ENCODE assay signal across 31 cellular contexts in genomic region chr2:224837066-224837465, GRCh38.
DNase-seq lines count a peak whose midpoint lies in the region; ATAC-seq, FAIRE-seq and TF ChIP-seq lines count a peak whose summit lies in the region.
"Had no signal": no experiment of that assay in that cellular context is flagged by ENCODE, and none has a peak within 500 bp of the region (broad histone marks: within the 10 kb centered on the region; RNA-seq: fewer than 3 reads in every experiment).

No MANE protein-coding gene starts in this region.

- H3K27ac Mint-ChIP-seq in activated T-cell treated with anti-CD3 and anti-CD28 coated beads, Interleukin-2, amount 50 U/mL, for 24 hours, result peak overlapping the region; percentile 85
- H3K27ac Mint-ChIP-seq in HFFc6, result peak overlapping the region; percentile 83
- H3K27ac Mint-ChIP-seq in chondrocyte (ENCODE audit: unreplicated experiment), result peak overlapping the region; percentile 90
- H3K27ac Mint-ChIP-seq in nephron, result peak overlapping the region in 2 of 3 experiments; percentile 8 to 48
- H3K27ac Mint-ChIP-seq: activated naive CD8-positive, alpha-beta T cell treated with anti-CD3 and anti-CD28 coated beads, Interleukin-2, amount 10 ng/mL, durations not matched to agents 7 days and 5 days; activated T-helper 1 cell treated with anti-CD3 and anti-CD28 coated beads, Interleukin-12 subunit alpha, Interleukin-12 subunit beta, Interleukin-2, Interleukin-4 antibody, amounts not matched to agents 30 ng/mL and 10 ng/mL and 1 ng/mL, durations not matched to agents 14 hours and 24 hours and 36 hours; B cell; T-helper 1 cell treated with Interleukin-12 subunit alpha and Interleukin-12 subunit beta and Interleukin-4 antibody, amounts not matched to agents 30 μg/mL and 1 μg/mL, for 36 hours had no signal

- H3K4me3 ChIP-seq in kidney (ENCODE audit: low read length in 2 of 2), result no peak overlapping the region
- H3K4me3 ChIP-seq: lung, thoracic aorta, uterus had no signal

- no peaks in the 10 kb centered on the region for H3K36me3 ChIP-seq in kidney (ENCODE audit: control insufficient read depth in 1 of 2, insufficient read depth in 2 of 2, low read length in 2 of 2)
- H3K36me3 ChIP-seq: thoracic aorta, uterus had no signal

- TF ChIP-seq CTCF in HFFc6 (IDR thresholded peaks at IDR 0.05) (no peak), chondrocyte (IDR thresholded peaks at IDR 0.05) (no peak), nephron (IDR thresholded peaks at IDR 0.05; ENCODE audit: unreplicated experiment in 3 of 3) (no peak), kidney (IDR thresholded peaks at IDR 0.05; ENCODE audit: borderline replicate concordance, extremely low read depth, insufficient read depth) (no peak)

- peaks cover 6% of the 10 kb centered on the region for H3K4me1 Mint-ChIP-seq in activated T-cell treated with anti-CD3 and anti-CD28 coated beads, Interleukin-2, amount 50 U/mL, for 24 hours (ENCODE audit: low read depth)
- H3K4me1 Mint-ChIP-seq in HFFc6 (ENCODE audit: low read depth) (peaks cover 72% of the 10 kb centered on the region), chondrocyte (ENCODE audit: low read depth) (peaks cover 34% of the 10 kb centered on the region), nephron (peaks cover 21% of the 10 kb centered on the region)
- H3K4me1 Mint-ChIP-seq: activated naive CD8-positive, alpha-beta T cell treated with anti-CD3 and anti-CD28 coated beads, Interleukin-2, amount 10 ng/mL, durations not matched to agents 7 days and 5 days; B cell had no signal

- no peak overlapping the region for H3K4me3 Mint-ChIP-seq in activated T-cell treated with anti-CD3 and anti-CD28 coated beads, Interleukin-2, amount 50 U/mL, for 24 hours
- H3K4me3 Mint-ChIP-seq in HFFc6 (peak overlapping the region; percentile 44), chondrocyte (ENCODE audit: unreplicated experiment) (no peak overlapping the region), nephron (no peak overlapping the region)
- H3K4me3 Mint-ChIP-seq: activated naive CD8-positive, alpha-beta T cell treated with anti-CD3 and anti-CD28 coated beads, Interleukin-2, amount 10 ng/mL, durations not matched to agents 7 days and 5 days; activated T-helper 1 cell treated with anti-CD3 and anti-CD28 coated beads, Interleukin-12 subunit alpha, Interleukin-12 subunit beta, Interleukin-2, Interleukin-4 antibody, amounts not matched to agents 30 ng/mL and 10 ng/mL and 1 ng/mL, durations not matched to agents 14 hours and 24 hours and 36 hours; B cell; T-helper 1 cell treated with Interleukin-12 subunit alpha and Interleukin-12 subunit beta and Interleukin-4 antibody, amounts not matched to agents 30 μg/mL and 1 μg/mL, for 36 hours had no signal

- no peak for ATAC-seq in GM19351 (IDR thresholded peaks at IDR 0.05; ENCODE audit: unreplicated experiment)
- no peak for ATAC-seq in GM21529 (IDR thresholded peaks at IDR 0.05; ENCODE audit: unreplicated experiment)
- ATAC-seq: esophagus mucosa, Panc1 had no signal

- H3K9ac ChIP-seq in kidney (ENCODE audit: low read length in 2 of 2), result no peak overlapping the region

- intact Hi-C loops in kidney (cut with DNase I), result no loop called here

- no peak overlapping the region for H3K27ac ChIP-seq in kidney (ENCODE audit: low read depth in 2 of 2, low read length in 2 of 2)
- H3K27ac ChIP-seq: neutrophil, thoracic aorta, uterus had no signal

- H3K27me3 Mint-ChIP-seq in activated T-cell treated with anti-CD3 and anti-CD28 coated beads, Interleukin-2, amount 50 U/mL, for 24 hours, result no peaks in the 10 kb centered on the region
- peaks cover 5% of the 10 kb centered on the region for H3K27me3 Mint-ChIP-seq in HFFc6 (ENCODE audit: insufficient read depth)
- no peaks in the 10 kb centered on the region for H3K27me3 Mint-ChIP-seq in chondrocyte (ENCODE audit: low read depth)
- H3K27me3 Mint-ChIP-seq in nephron (ENCODE audit: low read depth), result no peaks in the 10 kb centered on the region
- H3K27me3 Mint-ChIP-seq: activated naive CD8-positive, alpha-beta T cell treated with anti-CD3 and anti-CD28 coated beads, Interleukin-2, amount 10 ng/mL, durations not matched to agents 7 days and 5 days; B cell had no signal

- no peak for DNase-seq in activated T-cell treated with anti-CD3 and anti-CD28 coated beads, Interleukin-2, amount 50 U/mL, for 24 hours
- DNase-seq in activated T-cell treated with anti-CD3 and anti-CD28 coated beads for 4 hours (no peak), HFFc6 (no peak), chondrocyte (ENCODE audit: low spot score) (no peak), kidney (no peak)
- DNase-seq: activated naive CD8-positive, alpha-beta T cell treated with anti-CD3 and anti-CD28 coated beads, Interleukin-2, amount 10 ng/mL, durations not matched to agents 7 days and 5 days; COR-L47; DMS79; effector CD8-positive, alpha-beta T cell; GF-D8; GOT3; Karpas-422; NCI-H1694; NCI-H2171 treated with DMSO at 0.1 percent for 48 hours; NCI-H524 treated with DMSO at 0.1 percent for 48 hours; NK-92 treated with Interleukin-12 subunit alpha and Interleukin-12 subunit beta, amount 100 ng/mL, for 24 hours; stimulated activated naive CD4-positive, alpha-beta T cell; uterus had no signal

- H3K4me1 ChIP-seq in kidney (ENCODE audit: control insufficient read depth in 1 of 2, insufficient read depth in 1 of 2, low read depth in 1 of 2, low read length in 2 of 2), result no peaks in the 10 kb centered on the region
- H3K4me1 ChIP-seq: uterus had no signal

- no peaks in the 10 kb centered on the region for H3K9me3 Mint-ChIP-seq in activated T-cell treated with anti-CD3 and anti-CD28 coated beads, Interleukin-2, amount 50 U/mL, for 24 hours
- H3K9me3 Mint-ChIP-seq in HFFc6, result peaks cover 12% of the 10 kb centered on the region; the same call in 1 of the 2 replicates
- H3K9me3 Mint-ChIP-seq in chondrocyte (ENCODE audit: low read depth), result peaks cover 7% of the 10 kb centered on the region
- no peaks in the 10 kb centered on the region for H3K9me3 Mint-ChIP-seq in nephron

- no peaks in the 10 kb centered on the region for H3K9me3 ChIP-seq in kidney (ENCODE audit: control insufficient read depth in 1 of 2, low read length in 2 of 2)
- H3K9me3 ChIP-seq: neutrophil, thoracic aorta, uterus had no signal

- H3K36me3 Mint-ChIP-seq in activated T-cell treated with anti-CD3 and anti-CD28 coated beads, Interleukin-2, amount 50 U/mL, for 24 hours (ENCODE audit: low read depth), result peaks cover 97% of the 10 kb centered on the region
- H3K36me3 Mint-ChIP-seq in HFFc6 (ENCODE audit: low read depth), result peaks cover 86% of the 10 kb centered on the region
- peaks cover 18% of the 10 kb centered on the region for H3K36me3 Mint-ChIP-seq in chondrocyte (ENCODE audit: low read depth)
- H3K36me3 Mint-ChIP-seq in nephron (ENCODE audit: low read depth), result peaks cover 4% of the 10 kb centered on the region

- no peak for FAIRE-seq in kidney (lab: Jason Lieb, UNC)
- FAIRE-seq: A204.1, GM18507 had no signal

Comparison
In these comparisons a context has a peak if more than half of its experiments do, and no peak if none do; other contexts are left out.
1. H3K27ac Mint-ChIP-seq: peak in every context shown above with its lines; median percentile 90 in chondrocyte; 85 in activated T-cell treated with anti-CD3 and anti-CD28 coated beads, Interleukin-2, amount 50 U/mL, for 24 hours; 83 in HFFc6; 28 in nephron.